In genomic region chr4:32658019-32658418, GRCh38 we compare ENCODE assay signal across 22 cellular contexts.
"Had no signal": no experiment of that assay in that cellular context is flagged by ENCODE, and none has a peak within 500 bp of the region (broad histone marks: within the 10 kb centered on the region; RNA-seq: fewer than 3 reads in every experiment).

No MANE protein-coding gene starts in this region.

- H3K4me3 Mint-ChIP-seq: activated CD4-positive, alpha-beta memory T cell treated with anti-CD3 and anti-CD28 coated beads for 36 hours; activated naive CD4-positive, alpha-beta T cell treated with anti-CD3 and anti-CD28 coated beads, Interleukin-2, amount 10 ng/mL, durations not matched to agents 7 days and 5 days; activated naive CD8-positive, alpha-beta T cell treated with anti-CD3 and anti-CD28 coated beads, Interleukin-2, amount 10 ng/mL, durations not matched to agents 7 days and 5 days; effector memory CD8-positive, alpha-beta T cell; natural killer cell treated with Interleukin-12 subunit alpha and Interleukin-12 subunit beta and Interleukin-15 and Interleukin-18, amount 100 ng/mL, for 72 hours had no signal

- H3K4me3 ChIP-seq: coronary artery, left ventricle myocardium inferior, lung, mucosa of descending colon, right lobe of liver, tibial nerve had no signal

- H3K4me1 ChIP-seq: left ventricle myocardium inferior, right lobe of liver, tibial nerve had no signal

- H3K9me3 ChIP-seq: mucosa of descending colon, neutrophil, right lobe of liver, tibial nerve had no signal

- H3K27me3 ChIP-seq: brain microvascular endothelial cell, neutrophil, right lobe of liver, tibial nerve had no signal

- DNase-seq: activated CD4-positive, alpha-beta memory T cell treated with anti-CD3 and anti-CD28 coated beads for 36 hours; activated CD4-positive, alpha-beta T cell treated with anti-CD3 and anti-CD28 coated beads for 48 hours; activated CD8-positive, alpha-beta memory T cell treated with anti-CD3 and anti-CD28 coated beads, Interleukin-2, amount 50 U/mL, for 4 hours; activated gamma-delta T cell; activated naive CD4-positive, alpha-beta T cell treated with anti-CD3 and anti-CD28 coated beads, Interleukin-2, amount 10 ng/mL, durations not matched to agents 7 days and 5 days; activated naive CD8-positive, alpha-beta T cell treated with anti-CD3 and anti-CD28 coated beads, Interleukin-2, amount 10 ng/mL, durations not matched to agents 7 days and 5 days; activated T-cell treated with anti-CD3 and anti-CD28 coated beads, Interleukin-2, amount 50 U/mL, for 1 hour; amniotic stem cell; brain microvascular endothelial cell; effector memory CD8-positive, alpha-beta T cell; foreskin fibroblast; head of caudate nucleus; left ventricle myocardium inferior; mucosa of descending colon; right lobe of liver; stimulated activated CD4-positive, alpha-beta T cell treated with anti-CD3 and anti-CD28 coated beads, Interleukin-2, amount 100 ng/mL, for 48 hours; stimulated activated naive CD4-positive, alpha-beta T cell treated with Interleukin-2 at 50 U/mL for 16 hours had no signal

- H3K4me1 Mint-ChIP-seq: activated naive CD4-positive, alpha-beta T cell treated with anti-CD3 and anti-CD28 coated beads, Interleukin-2, amount 10 ng/mL, durations not matched to agents 7 days and 5 days; activated naive CD8-positive, alpha-beta T cell treated with anti-CD3 and anti-CD28 coated beads, Interleukin-2, amount 10 ng/mL, durations not matched to agents 7 days and 5 days had no signal

- H3K36me3 Mint-ChIP-seq: activated CD4-positive, alpha-beta memory T cell treated with anti-CD3 and anti-CD28 coated beads for 36 hours; activated naive CD4-positive, alpha-beta T cell treated with anti-CD3 and anti-CD28 coated beads, Interleukin-2, amount 10 ng/mL, durations not matched to agents 7 days and 5 days; activated naive CD8-positive, alpha-beta T cell treated with anti-CD3 and anti-CD28 coated beads, Interleukin-2, amount 10 ng/mL, durations not matched to agents 7 days and 5 days had no signal

- H3K36me3 ChIP-seq: brain microvascular endothelial cell, left ventricle myocardium inferior, neutrophil, right lobe of liver, tibial nerve had no signal

- H3K27me3 Mint-ChIP-seq: activated CD4-positive, alpha-beta memory T cell treated with anti-CD3 and anti-CD28 coated beads for 36 hours; activated naive CD4-positive, alpha-beta T cell treated with anti-CD3 and anti-CD28 coated beads, Interleukin-2, amount 10 ng/mL, durations not matched to agents 7 days and 5 days; activated naive CD8-positive, alpha-beta T cell treated with anti-CD3 and anti-CD28 coated beads, Interleukin-2, amount 10 ng/mL, durations not matched to agents 7 days and 5 days; effector memory CD8-positive, alpha-beta T cell; natural killer cell treated with Interleukin-12 subunit alpha and Interleukin-12 subunit beta and Interleukin-15 and Interleukin-18, amount 100 ng/mL, for 72 hours had no signal

- H3K27ac Mint-ChIP-seq: activated CD4-positive, alpha-beta memory T cell treated with anti-CD3 and anti-CD28 coated beads for 36 hours; activated naive CD4-positive, alpha-beta T cell treated with anti-CD3 and anti-CD28 coated beads, Interleukin-2, amount 10 ng/mL, durations not matched to agents 7 days and 5 days; activated naive CD8-positive, alpha-beta T cell treated with anti-CD3 and anti-CD28 coated beads, Interleukin-2, amount 10 ng/mL, durations not matched to agents 7 days and 5 days; effector memory CD8-positive, alpha-beta T cell; natural killer cell treated with Interleukin-12 subunit alpha and Interleukin-12 subunit beta and Interleukin-15 and Interleukin-18, amount 100 ng/mL, for 72 hours had no signal

- H3K27ac ChIP-seq: brain microvascular endothelial cell, coronary artery, left ventricle myocardium inferior, neutrophil, right lobe of liver, tibial nerve had no signal
